17 cellular contexts compared by ENCODE assay signal in the genomic region with DNA sequence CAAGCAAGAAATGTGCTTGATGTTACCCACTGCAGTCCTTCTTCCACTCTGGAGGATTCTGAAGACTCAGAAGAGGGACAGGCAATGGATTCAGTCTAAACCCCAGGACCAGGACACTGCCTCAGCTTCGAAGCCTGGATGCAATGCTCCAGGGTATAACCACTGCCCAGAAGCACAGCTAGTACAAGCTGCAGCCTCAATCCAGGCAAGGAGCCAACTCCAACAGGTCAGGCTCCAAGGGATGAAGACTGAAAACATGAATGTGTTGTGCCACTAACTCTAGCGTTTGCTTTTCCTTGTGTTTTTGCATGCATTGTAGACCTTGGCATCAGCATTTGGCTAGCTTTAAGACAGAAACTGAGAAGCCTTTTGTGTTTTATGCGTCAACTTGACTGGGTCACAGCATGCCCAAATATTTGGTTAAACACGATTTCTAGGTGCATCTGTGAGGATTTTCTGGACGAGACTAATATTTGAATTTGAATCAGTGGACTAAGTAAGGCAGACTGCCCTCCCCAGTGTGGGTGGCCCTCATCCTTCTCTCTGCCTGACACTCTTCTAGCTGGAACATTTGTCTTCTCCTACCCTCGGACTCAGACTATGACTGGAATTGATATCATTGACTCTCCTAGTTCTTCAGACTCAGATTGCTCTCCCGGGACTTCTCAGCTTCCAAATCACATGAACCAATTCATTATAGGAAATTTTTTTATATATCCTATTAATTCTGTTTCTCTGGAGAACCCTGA. TPM values are rescaled to one million over a fixed set of nuclear protein-coding genes. Genes with fewer than 3 reads are reported as not detected.
DNase-seq lines count a peak whose midpoint lies in the region; ATAC-seq and TF ChIP-seq lines count a peak whose summit lies in the region.
"Had no signal": no experiment of that assay in that cellular context is flagged by ENCODE, and none has a peak within 500 bp of the region (broad histone marks: within the 10 kb centered on the region; RNA-seq: fewer than 3 reads in every experiment).

No MANE protein-coding gene starts in this region.

- H2AFZ ChIP-seq in fibroblast of lung (ENCODE audit: low read length) (no peak overlapping the region), mesenchymal stem cell (ENCODE audit: low read depth, low read length) (no peak overlapping the region)

- POLR2A ChIA-PET in CD4-positive, alpha-beta memory T cell (lab: Charles Lee; ENCODE audit: partially characterized antibody), result no interaction called here

- no peaks in the 10 kb centered on the region for H3K9me3 Mint-ChIP-seq in type B pancreatic cell
- H3K9me3 Mint-ChIP-seq in CD4-positive, alpha-beta memory T cell, result peaks cover 0 to 6% (median 0%) of the 10 kb centered on the region in 8 donors
- H3K9me3 Mint-ChIP-seq: natural killer cell treated with Interleukin-12 subunit alpha and Interleukin-12 subunit beta and Interleukin-15 and Interleukin-18, amount 100 ng/mL, for 72 hours had no signal

- intact Hi-C loops in CD4-positive, alpha-beta memory T cell (cut with micrococcal nuclease), result no loop called here

- H3K4ac ChIP-seq in mesenchymal stem cell (ENCODE audit: low read depth in 1 of 2, low read length in 2 of 2), result no peak overlapping the region

- no peaks in the 10 kb centered on the region for H3K36me3 Mint-ChIP-seq in type B pancreatic cell
- H3K36me3 Mint-ChIP-seq in CD4-positive, alpha-beta memory T cell, result no peaks in the 10 kb centered on the region
- H3K36me3 Mint-ChIP-seq: brain; natural killer cell treated with Interleukin-12 subunit alpha and Interleukin-12 subunit beta and Interleukin-15 and Interleukin-18, amount 100 ng/mL, for 72 hours had no signal

- no peak overlapping the region for H3K4me3 Mint-ChIP-seq in type B pancreatic cell
- H3K4me3 Mint-ChIP-seq in CD4-positive, alpha-beta memory T cell, result no peak overlapping the region
- H3K4me3 Mint-ChIP-seq: natural killer cell treated with Interleukin-12 subunit alpha and Interleukin-12 subunit beta and Interleukin-15 and Interleukin-18, amount 100 ng/mL, for 72 hours; stimulated activated naive CD8-positive, alpha-beta T cell treated with anti-CD3 and anti-CD28 coated beads, Interleukin-15, amount 100 ng/mL, for 72 hours had no signal

- H2BK5ac ChIP-seq in mesenchymal stem cell (ENCODE audit: low read depth, low read length, poor library complexity, severe bottlenecking), result no peak overlapping the region

- H3K79me2 ChIP-seq in fibroblast of lung (ENCODE audit: control insufficient read depth, insufficient read depth, low read length), result no peaks in the 10 kb centered on the region

- H3K4me3 ChIP-seq in fibroblast of lung (replicated peaks in 1 of 4; ENCODE audit: control extremely low read depth in 1 of 4, insufficient read depth in 1 of 4, low read depth in 3 of 4, low read length in 4 of 4), result no peak overlapping the region
- peak overlapping the region in 1 of 2 experiments; percentile 7 for H3K4me3 ChIP-seq in mesenchymal stem cell (ENCODE audit: insufficient read depth in 1 of 2, low read depth in 1 of 2, low read length in 2 of 2)
- H3K4me3 ChIP-seq in CD4-positive, alpha-beta memory T cell (ENCODE audit: low read length in 2 of 2), result no peak overlapping the region
- H3K4me3 ChIP-seq: left lung, skin epidermis had no signal

- H2BK15ac ChIP-seq in mesenchymal stem cell (ENCODE audit: low read depth, poor library complexity, severe bottlenecking), result no peak overlapping the region

- peaks cover 2% of the 10 kb centered on the region for H3K27me3 ChIP-seq in fibroblast of lung (ENCODE audit: control insufficient read depth, insufficient read depth, low read length)
- peaks cover 0 to 9% of the 10 kb centered on the region in 2 experiments for H3K27me3 ChIP-seq in mesenchymal stem cell (ENCODE audit: control insufficient read depth in 1 of 2, insufficient read depth in 1 of 2, low read length in 2 of 2)
- H3K27me3 ChIP-seq in CD4-positive, alpha-beta memory T cell (ENCODE audit: insufficient read depth, low read length), result no peaks in the 10 kb centered on the region
- H3K27me3 ChIP-seq: left lung had no signal

- no peak overlapping the region for H2BK120ac ChIP-seq in mesenchymal stem cell (ENCODE audit: low read depth, low read length)

- no peak overlapping the region for H2BK12ac ChIP-seq in mesenchymal stem cell (ENCODE audit: low read length in 2 of 2)

- H3K4me2 ChIP-seq in fibroblast of lung (ENCODE audit: extremely low read depth, insufficient read depth, low read length) (no peak overlapping the region), mesenchymal stem cell (ENCODE audit: low read length, poor library complexity, severe bottlenecking) (no peak overlapping the region)

- DNase-seq in activated CD8-positive, alpha-beta memory T cell treated with anti-CD3 and anti-CD28 coated beads for 24 hours, result peak; percentile 26
- no peak for DNase-seq in activated CD8-positive, alpha-beta memory T cell treated with anti-CD3 and anti-CD28 coated beads, Interleukin-2, amount 50 U/mL, for 4 hours
- DNase-seq in fibroblast of lung (ENCODE audit: low read depth in 2 of 2), result peak; percentile 19 to 44
- DNase-seq in mesenchymal stem cell, result no peak
- DNase-seq in type B pancreatic cell (ENCODE audit: extremely low spot score, unreplicated experiment), result peak; percentile 40
- no peak for DNase-seq in CD4-positive, alpha-beta memory T cell
- no peak for DNase-seq in erythroblast (lab: John Stamatoyannopoulos, UW)
- DNase-seq: 8988T; left lung; NCI-H187; NCI-H82; stimulated activated naive CD8-positive, alpha-beta T cell treated with anti-CD3 and anti-CD28 coated beads, Interleukin-15, amount 100 ng/mL, for 72 hours; T1000 had no signal

- H2AK5ac ChIP-seq in mesenchymal stem cell (ENCODE audit: low read length, severe bottlenecking), result no peak overlapping the region

- peak overlapping the region in 1 of 2 experiments; percentile 70 for H3K14ac ChIP-seq in mesenchymal stem cell (ENCODE audit: low read length in 2 of 2)

- H3K27ac ChIP-seq in fibroblast of lung (ENCODE audit: insufficient read depth, low read length) (no peak overlapping the region), mesenchymal stem cell (ENCODE audit: low read length, poor library complexity, severe bottlenecking) (no peak overlapping the region)
- H3K27ac ChIP-seq in CD4-positive, alpha-beta memory T cell (ENCODE audit: low read depth, low read length), result no peak overlapping the region
- H3K27ac ChIP-seq: left lung, skin epidermis had no signal

- peaks cover 7% of the 10 kb centered on the region for H3K4me1 Mint-ChIP-seq in type B pancreatic cell (ENCODE audit: unreplicated experiment)
- no peaks in the 10 kb centered on the region for H3K4me1 Mint-ChIP-seq in CD4-positive, alpha-beta memory T cell
- H3K4me1 Mint-ChIP-seq: stimulated activated naive CD8-positive, alpha-beta T cell treated with anti-CD3 and anti-CD28 coated beads, Interleukin-15, amount 100 ng/mL, for 72 hours had no signal

- H3K27ac Mint-ChIP-seq in type B pancreatic cell, result no peak overlapping the region
- H3K27ac Mint-ChIP-seq in CD4-positive, alpha-beta memory T cell, result no peak overlapping the region
- H3K27ac Mint-ChIP-seq: natural killer cell treated with Interleukin-12 subunit alpha and Interleukin-12 subunit beta and Interleukin-15 and Interleukin-18, amount 100 ng/mL, for 72 hours; stimulated activated naive CD8-positive, alpha-beta T cell treated with anti-CD3 and anti-CD28 coated beads, Interleukin-15, amount 100 ng/mL, for 72 hours had no signal

- TF ChIP-seq CTCF in fibroblast of lung (conservative IDR thresholded peaks at IDR 0.05 in 1 of 2, IDR thresholded peaks at IDR 0.05 in 1 of 2; ENCODE audit: low read depth in 1 of 2, low read length in 2 of 2), result no peak
- TF ChIP-seq CTCF in type B pancreatic cell (conservative IDR thresholded peaks at IDR 0.05), result no peak

- peaks cover 3% of the 10 kb centered on the region for H3K27me3 Mint-ChIP-seq in type B pancreatic cell
- H3K27me3 Mint-ChIP-seq in CD4-positive, alpha-beta memory T cell, result peaks cover 0 to 4% of the 10 kb centered on the region in 2 donors
- H3K27me3 Mint-ChIP-seq: stimulated activated naive CD8-positive, alpha-beta T cell treated with anti-CD3 and anti-CD28 coated beads, Interleukin-15, amount 100 ng/mL, for 72 hours had no signal

- H3K9me3 ChIP-seq in fibroblast of lung (ENCODE audit: control insufficient read depth, insufficient read depth, low read depth, low read length) (no peaks in the 10 kb centered on the region), mesenchymal stem cell (ENCODE audit: control insufficient read depth, low read length) (peaks cover 5% of the 10 kb centered on the region)
- H3K9me3 ChIP-seq in CD4-positive, alpha-beta memory T cell (ENCODE audit: control insufficient read depth in 1 of 2, low read length in 2 of 2), result no peaks in the 10 kb centered on the region
- H3K9me3 ChIP-seq: left lung had no signal

- H3K18ac ChIP-seq in mesenchymal stem cell (ENCODE audit: low read depth in 1 of 2, low read length in 2 of 2), result peak overlapping the region in 1 of 2 experiments; percentile 30

- H3K79me1 ChIP-seq in mesenchymal stem cell (replicated peaks; ENCODE audit: low read length, poor library complexity, severe bottlenecking), result no peaks in the 10 kb centered on the region

- H3K23ac ChIP-seq in mesenchymal stem cell (ENCODE audit: low read length in 2 of 2), result no peak overlapping the region

- H4K20me1 ChIP-seq in fibroblast of lung (ENCODE audit: control insufficient read depth, extremely low read depth, insufficient read depth, low read length), result no peaks in the 10 kb centered on the region

- 81% methylated on average over 7 of the region's 7 CpGs for WGBS in mesenchymal stem cell

- no peak overlapping the region for H4K91ac ChIP-seq in mesenchymal stem cell (ENCODE audit: low read length)

- CTCF ChIA-PET in CD4-positive, alpha-beta memory T cell (lab: Charles Lee; ENCODE audit: partially characterized antibody), result no interaction called here

- no peak for TF ChIP-seq POLR2A in erythroblast (IDR thresholded peaks at IDR 0.05; ENCODE audit: low read length)

- H3K9ac ChIP-seq in fibroblast of lung (ENCODE audit: insufficient read depth, low read length), result no peak overlapping the region
- H3K9ac ChIP-seq in mesenchymal stem cell (ENCODE audit: low read length), result peak overlapping the region; percentile 32

- H4K8ac ChIP-seq in mesenchymal stem cell (ENCODE audit: low read length), result no peak overlapping the region

- H3K36me3 ChIP-seq in fibroblast of lung (ENCODE audit: control insufficient read depth, insufficient read depth, low read length), result no peaks in the 10 kb centered on the region
- H3K36me3 ChIP-seq in mesenchymal stem cell (ENCODE audit: control insufficient read depth in 1 of 2, insufficient read depth in 2 of 2, low read depth in 1 of 2, low read length in 2 of 2), result no peaks in the 10 kb centered on the region
- H3K36me3 ChIP-seq in CD4-positive, alpha-beta memory T cell (ENCODE audit: insufficient read depth, low read length), result no peaks in the 10 kb centered on the region
- H3K36me3 ChIP-seq: left lung had no signal

- no peaks in the 10 kb centered on the region for H3K4me1 ChIP-seq in fibroblast of lung (ENCODE audit: control insufficient read depth, extremely low read depth, insufficient read depth, low read length)
- H3K4me1 ChIP-seq in mesenchymal stem cell (ENCODE audit: control insufficient read depth, insufficient read depth, low read depth, low read length), result peaks cover 2% of the 10 kb centered on the region
- H3K4me1 ChIP-seq in CD4-positive, alpha-beta memory T cell (ENCODE audit: insufficient read depth, low read length), result no peaks in the 10 kb centered on the region

- no peak for ATAC-seq in GM21528 (IDR thresholded peaks at IDR 0.05; ENCODE audit: low FRiP score, unreplicated experiment)
- ATAC-seq: left lung; stimulated activated naive CD8-positive, alpha-beta T cell treated with anti-CD3 and anti-CD28 coated beads, Interleukin-15, amount 100 ng/mL, for 72 hours had no signal

RNA-seq across cellular contexts. Expression of a gene that starts 20.5 kb away (rescaled TPM):
- total RNA-seq in fibroblast of lung (126 and 182 TPM in 2 replicates), type B pancreatic cell (ENCODE audit: low replicate concordance) (18.4 and 19.7 TPM in 2 replicates)
- polyA plus RNA-seq in fibroblast of lung, result 217 and 267 TPM in 2 replicates
- polyA plus RNA-seq in fibroblast of lung (2012), result 92.3 and 130 TPM in 2 replicates
- polyA minus RNA-seq in fibroblast of lung (ENCODE audit: low replicate concordance), result 201 and 308 TPM in 2 replicates
- 39.2 TPM for polyA plus RNA-seq in mesenchymal stem cell (2013, experiment 1 of 2)
- 40.8 TPM for polyA plus RNA-seq in mesenchymal stem cell (2013, experiment 2 of 2)
- not detected for total RNA-seq in CD4-positive, alpha-beta memory T cell
- 1 to 10 TPM in 1 of 2 donors, not detected in 1; 1.5 TPM for polyA plus RNA-seq in CD4-positive, alpha-beta memory T cell
- total RNA-seq: natural killer cell treated with Interleukin-12 subunit alpha and Interleukin-12 subunit beta and Interleukin-15 and Interleukin-18, amount 100 ng/mL, for 72 hours had no signal

Comparison
In these comparisons a context has a peak if more than half of its experiments do, and no peak if none do; other contexts are left out.
1. DNase-seq: peak in activated CD8-positive, alpha-beta memory T cell treated with anti-CD3 and anti-CD28 coated beads for 24 hours (single experiment), fibroblast of lung (2 of 2) and type B pancreatic cell (single experiment); none in activated CD8-positive, alpha-beta memory T cell treated with anti-CD3 and anti-CD28 coated beads, Interleukin-2, amount 50 U/mL, for 4 hours (single experiment), mesenchymal stem cell (single experiment), CD4-positive, alpha-beta memory T cell (0 of 5) and erythroblast (0 of 2).
2. RNA of a gene that starts 20.5 kb away (total RNA-seq): 126 to 182 TPM in fibroblast of lung and 18.4 to 19.7 TPM in type B pancreatic cell; not detected in CD4-positive, alpha-beta memory T cell; every median in the first group is over 10 times any median in the second.